Comparison of ENCODE assay signal across 8 cellular contexts in genomic region chr1:151189638-151190445, GRCh38. TPM values are rescaled to one million over a fixed set of nuclear protein-coding genes. Genes with fewer than 3 reads are reported as not detected.
A peak's percentile ranks its signal among the peaks of the same experiment; 100 is the strongest.
DNase-seq lines count a peak whose midpoint lies in the region; ATAC-seq lines count a peak whose summit lies in the region.

TSS of gene VPS72 (minus strand) at chr1:151190197. CDS start at chr1:151190121, 76 bp downstream.

- no peaks in the 10 kb centered on the region for H3K9me3 ChIP-seq in CD8-positive, alpha-beta memory T cell (ENCODE audit: low read length)

- H3K4me3 Mint-ChIP-seq in CD8-positive, alpha-beta memory T cell, result peak within 1 kb of the TSS; percentile 97 to 100 (median 99)

- H3K4me1 ChIP-seq in CD8-positive, alpha-beta memory T cell (ENCODE audit: insufficient read depth, low read length), result peaks cover 19% of the 10 kb centered on the region

- no peaks in the 10 kb centered on the region for H3K36me3 ChIP-seq in CD8-positive, alpha-beta memory T cell (ENCODE audit: insufficient read depth, low read length)

- peak within 1 kb of the TSS; percentile 94 to 100 (median 98) for H3K27ac Mint-ChIP-seq in CD8-positive, alpha-beta memory T cell

- peaks cover 0 to 4% of the 10 kb centered on the region in 2 donors for H3K27me3 Mint-ChIP-seq in CD8-positive, alpha-beta memory T cell

- no peaks in the 10 kb centered on the region for H3K27me3 ChIP-seq in CD8-positive, alpha-beta memory T cell (ENCODE audit: insufficient read depth, low read length, poor library complexity, severe bottlenecking)

- POLR2A ChIA-PET in CD8-positive, alpha-beta memory T cell (lab: Charles Lee), result interaction anchor here (0.6 to 2.0 kb wide), 10 partner anchors 9 to 130 kb away, joined by 3 to 8 read pairs (median 4); partner anchors contain the start of genes CDC42SE1, LYSMD1, MLLT11 and PIP5K1A

- CTCF ChIA-PET in CD8-positive, alpha-beta memory T cell (lab: Charles Lee), result interaction anchor here (0.6 to 1.6 kb wide), 10 partner anchors 9 to 90 kb away, joined by 3 to 6 read pairs (median 3); partner anchors contain the start of genes PIP5K1A, TMOD4 and TNFAIP8L2

- H3K4me1 Mint-ChIP-seq in CD8-positive, alpha-beta memory T cell, result peaks cover 28 to 47% (median 44%) of the 10 kb centered on the region in 3 donors

- peak; percentile 78 to 90 (median 81) for DNase-seq in CD8-positive, alpha-beta memory T cell
- DNase-seq in HT1080 (ENCODE audit: low read depth) (peak; percentile 91), NOMO-1 (lab: John Stamatoyannopoulos, UW; ENCODE audit: unreplicated experiment in 2 of 2) (peak; percentile 85 to 91), medulla oblongata (ENCODE audit: extremely low spot score) (peak; percentile 91)
- peak; percentile 90 for DNase-seq in activated CD8-positive, alpha-beta memory T cell treated with anti-CD3 and anti-CD28 coated beads for 24 hours
- peak; percentile 75 for DNase-seq in effector CD8-positive, alpha-beta T cell (lab: John Stamatoyannopoulos, UW)
- peak; percentile 74 for DNase-seq in stimulated activated CD8-positive, alpha-beta memory T cell treated with anti-CD3 and anti-CD28 coated beads, Interleukin-12 subunit alpha, Interleukin-12 subunit beta, amount 100 ng/mL, for 1 hour (ENCODE audit: low read depth)

- H3K27ac ChIP-seq in CD8-positive, alpha-beta memory T cell (ENCODE audit: low read depth, low read length), result peak within 1 kb of the TSS; percentile 78

- H3K36me3 Mint-ChIP-seq in CD8-positive, alpha-beta memory T cell, result peaks cover 0 to 29% (median 5%) of the 10 kb centered on the region in 3 donors

- H3K9me3 Mint-ChIP-seq in CD8-positive, alpha-beta memory T cell, result no peaks in the 10 kb centered on the region

- peak within 1 kb of the TSS; percentile 93 for H3K4me3 ChIP-seq in CD8-positive, alpha-beta memory T cell (ENCODE audit: low read length)

- peak; percentile 42 for ATAC-seq in GM19468 (IDR thresholded peaks at IDR 0.05; ENCODE audit: extremely low read depth, unreplicated experiment)

RNA-seq across cellular contexts. Expression of gene VPS72, which starts in this region (rescaled TPM):
- total RNA-seq in CD8-positive, alpha-beta memory T cell, result 10 to 100 TPM; 84.4 to 85.4 TPM
- 68.3 TPM for polyA plus RNA-seq in CD8-positive, alpha-beta memory T cell
- 52.9 and 59.3 TPM in 2 replicates for total RNA-seq in HT1080 (2014; rRNA removed; shearing (Covaris generic))
- 57.2 and 62.8 TPM in 2 replicates for polyA plus RNA-seq in HT1080 (2015; cell fraction: cytosol; rRNA removed)
- polyA plus RNA-seq in HT1080 (2015; cell fraction: nucleus; rRNA removed), result 52.4 and 53.3 TPM in 2 replicates

Comparison
In these comparisons a context has a peak if more than half of its experiments do, and no peak if none do; other contexts are left out.
1. Peak in every context shown above with its lines: DNase-seq, ATAC-seq, H3K4me3 ChIP-seq and H3K27ac ChIP-seq.